In genomic region chr17:66507982-66508760, GRCh38 we compare ENCODE assay signal across 8 cellular contexts.
DNase-seq lines count a peak whose midpoint lies in the region; ATAC-seq and TF ChIP-seq lines count a peak whose summit lies in the region.
"Had no signal": no experiment of that assay in that cellular context is flagged by ENCODE, and none has a peak within 500 bp of the region (broad histone marks: within the 10 kb centered on the region; RNA-seq: fewer than 3 reads in every experiment).

No MANE protein-coding gene starts in this region.

- DNase-seq in GM23338 (ENCODE audit: low spot score) (no peak), T-helper 17 cell (no peak), esophagus squamous epithelium (lab: John Stamatoyannopoulos, UW) (no peak), WTC11 (ENCODE audit: low spot score) (no peak), lower leg skin (ENCODE audit: low spot score in 2 of 2) (no peak), iPS-NIHi11 (ENCODE audit: low spot score) (no peak)
- DNase-seq: NCI-H1436 had no signal

- ATAC-seq in GM23338 (no peak), T-helper 17 cell (no peak), WTC11 (no peak)

- H3K27ac Mint-ChIP-seq in GM23338 = peak overlapping the region; percentile 83
- H3K27ac Mint-ChIP-seq in T-helper 17 cell = peak overlapping the region; percentile 57
- no peak overlapping the region for H3K27ac Mint-ChIP-seq in WTC11

- H3K9me3 ChIP-seq in T-helper 17 cell (ENCODE audit: control insufficient read depth, low read length, poor library complexity, severe bottlenecking) (no peaks in the 10 kb centered on the region), esophagus squamous epithelium (no peaks in the 10 kb centered on the region)

- TF ChIP-seq POLR2A in esophagus squamous epithelium (IDR thresholded peaks at IDR 0.05) = no peak
- no peak for TF ChIP-seq POLR2A in lower leg skin (IDR thresholded peaks at IDR 0.05)

- H3K4me1 ChIP-seq in GM23338 (ENCODE audit: insufficient read depth) (no peaks in the 10 kb centered on the region), esophagus squamous epithelium (peaks cover 5 to 40% (median 23%) of the 10 kb centered on the region in 3 donors)

- POLR2A ChIA-PET in WTC11 (lab: Charles Lee) = no interaction called here

- no peak overlapping the region for H3K27ac ChIP-seq in GM23338 (ENCODE audit: low read depth)
- H3K27ac ChIP-seq in esophagus squamous epithelium = peak overlapping the region; percentile 67 to 77 (median 68)
- H3K27ac ChIP-seq in skin epidermis = peak overlapping the region in 13 of 21 experiments; percentile 2 to 71 (median 39)

- H3K36me3 ChIP-seq in GM23338 (ENCODE audit: insufficient read depth) (no peaks in the 10 kb centered on the region), esophagus squamous epithelium (no peaks in the 10 kb centered on the region)

- H3K9me2 ChIP-seq in GM23338 (ENCODE audit: insufficient read depth) = 0 out of 2 replicates have a peak, but pooled peaks cover 11% of the 10 kb centered on the region

- H3K9me3 Mint-ChIP-seq in GM23338 (no peaks in the 10 kb centered on the region), WTC11 (no peaks in the 10 kb centered on the region)

- no peak for TF ChIP-seq CTCF in GM23338 (conservative IDR thresholded peaks at IDR 0.05; ENCODE audit: low read depth in 2 of 2)
- no peak for TF ChIP-seq CTCF in esophagus squamous epithelium (IDR thresholded peaks at IDR 0.05)
- TF ChIP-seq CTCF in WTC11 (IDR thresholded peaks at IDR 0.05) = no peak
- no peak for TF ChIP-seq CTCF in lower leg skin (IDR thresholded peaks at IDR 0.05)

- H3K4me3 ChIP-seq in GM23338 = no peak overlapping the region
- no peak overlapping the region for H3K4me3 ChIP-seq in esophagus squamous epithelium
- H3K4me3 ChIP-seq in skin epidermis = no peak overlapping the region
- H3K4me3 ChIP-seq in lower leg skin (ENCODE audit: low read depth, poor library complexity, severe bottlenecking) = no peak overlapping the region

- H3K27me3 ChIP-seq in GM23338 (ENCODE audit: insufficient read depth) (no peaks in the 10 kb centered on the region), esophagus squamous epithelium (no peaks in the 10 kb centered on the region)

- H3K36me3 Mint-ChIP-seq in GM23338 (ENCODE audit: low read depth) = no peaks in the 10 kb centered on the region
- no peaks in the 10 kb centered on the region for H3K36me3 Mint-ChIP-seq in T-helper 17 cell (ENCODE audit: low read depth)
- no peaks in the 10 kb centered on the region for H3K36me3 Mint-ChIP-seq in WTC11

- H2AFZ ChIP-seq in GM23338 = no peak overlapping the region

- H3K79me2 ChIP-seq in GM23338 (replicated peaks; ENCODE audit: insufficient read depth) = no peaks in the 10 kb centered on the region

- H3F3A ChIP-seq in GM23338 (replicated peaks; ENCODE audit: low read depth) = no peaks in the 10 kb centered on the region

- no peak overlapping the region for H3K4me2 ChIP-seq in GM23338

- WGBS in esophagus squamous epithelium, 2 donors = 77 to 78% methylated on average over 10 of the region's 10 CpGs
- WGBS in lower leg skin, 2 donors = 83 to 88% methylated on average over 10 of the region's 10 CpGs

- intact Hi-C loops in esophagus squamous epithelium (cut with DNase I) = no loop called here
- intact Hi-C loops in lower leg skin (cut with DNase I; ENCODE audit: low total_unique reads) = no loop called here

- H3K4me3 Mint-ChIP-seq in GM23338 (no peak overlapping the region), T-helper 17 cell (no peak overlapping the region), WTC11 (no peak overlapping the region)

- CTCF ChIA-PET in WTC11 (lab: Charles Lee) = no interaction called here

- peaks cover 15% of the 10 kb centered on the region for H3K4me1 Mint-ChIP-seq in GM23338
- H3K4me1 Mint-ChIP-seq in T-helper 17 cell = peaks cover 40% of the 10 kb centered on the region
- H3K4me1 Mint-ChIP-seq in WTC11 = peaks cover 18% of the 10 kb centered on the region

- H4K20me1 ChIP-seq in GM23338 (replicated peaks; ENCODE audit: insufficient read depth) = no peaks in the 10 kb centered on the region

- H3K27me3 Mint-ChIP-seq in GM23338 (ENCODE audit: insufficient read depth, low read depth, poor library complexity) (peaks cover 4% of the 10 kb centered on the region), T-helper 17 cell (no peaks in the 10 kb centered on the region), WTC11 (ENCODE audit: low read depth) (no peaks in the 10 kb centered on the region; the same call in 1 of the 2 replicates)

TF ChIP-seq in GM23338, 12 proteins besides CTCF, POLR2A, EP300 and RAD21 (continues in another document):
- TF ChIP-seq ETS1 (IDR thresholded peaks at IDR 0.05) = no peak
- TF ChIP-seq ZNF114 (CRISPR knock-in tag; IDR thresholded peaks at IDR 0.05) = no peak
- TF ChIP-seq EZH2 (IDR thresholded peaks at IDR 0.05; ENCODE audit: low read depth, unreplicated experiment) = no peak
- no peak for TF ChIP-seq NANOG (IDR thresholded peaks at IDR 0.05; ENCODE audit: borderline replicate concordance)

TF ChIP-seq in WTC11, 78 proteins besides CTCF, POLR2A, EP300 and RAD21 (continues in another document):
- no peak for TF ChIP-seq ZNF396 (CRISPR knock-in tag; IDR thresholded peaks at IDR 0.05; ENCODE audit: borderline replicate concordance)
- no peak for TF ChIP-seq RELA (CRISPR knock-in tag; IDR thresholded peaks at IDR 0.05; ENCODE audit: borderline replicate concordance)
- TF ChIP-seq SMAD3 (CRISPR knock-in tag; IDR thresholded peaks at IDR 0.05; ENCODE audit: borderline replicate concordance) = no peak
- no peak for TF ChIP-seq ZNF532 (CRISPR knock-in tag; IDR thresholded peaks at IDR 0.05; ENCODE audit: borderline replicate concordance)
- TF ChIP-seq, protein P1, sequence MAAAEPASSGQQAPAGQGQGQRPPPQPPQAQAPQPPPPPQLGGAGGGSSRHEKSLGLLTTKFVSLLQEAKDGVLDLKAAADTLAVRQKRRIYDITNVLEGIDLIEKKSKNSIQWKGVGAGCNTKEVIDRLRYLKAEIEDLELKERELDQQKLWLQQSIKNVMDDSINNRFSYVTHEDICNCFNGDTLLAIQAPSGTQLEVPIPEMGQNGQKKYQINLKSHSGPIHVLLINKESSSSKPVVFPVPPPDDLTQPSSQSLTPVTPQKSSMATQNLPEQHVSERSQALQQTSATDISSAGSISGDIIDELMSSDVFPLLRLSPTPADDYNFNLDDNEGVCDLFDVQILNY (CRISPR knock-in tag; IDR thresholded peaks at IDR 0.05) = no peak
- no peak for TF ChIP-seq EMX1 (CRISPR knock-in tag; IDR thresholded peaks at IDR 0.05)
- no peak for TF ChIP-seq ATF2 (CRISPR knock-in tag; IDR thresholded peaks at IDR 0.05; ENCODE audit: borderline replicate concordance, low read depth)
- no peak for TF ChIP-seq GTF2I (CRISPR knock-in tag; conservative IDR thresholded peaks at IDR 0.05)
